38 cellular contexts compared by ENCODE assay signal in the genomic region with DNA sequence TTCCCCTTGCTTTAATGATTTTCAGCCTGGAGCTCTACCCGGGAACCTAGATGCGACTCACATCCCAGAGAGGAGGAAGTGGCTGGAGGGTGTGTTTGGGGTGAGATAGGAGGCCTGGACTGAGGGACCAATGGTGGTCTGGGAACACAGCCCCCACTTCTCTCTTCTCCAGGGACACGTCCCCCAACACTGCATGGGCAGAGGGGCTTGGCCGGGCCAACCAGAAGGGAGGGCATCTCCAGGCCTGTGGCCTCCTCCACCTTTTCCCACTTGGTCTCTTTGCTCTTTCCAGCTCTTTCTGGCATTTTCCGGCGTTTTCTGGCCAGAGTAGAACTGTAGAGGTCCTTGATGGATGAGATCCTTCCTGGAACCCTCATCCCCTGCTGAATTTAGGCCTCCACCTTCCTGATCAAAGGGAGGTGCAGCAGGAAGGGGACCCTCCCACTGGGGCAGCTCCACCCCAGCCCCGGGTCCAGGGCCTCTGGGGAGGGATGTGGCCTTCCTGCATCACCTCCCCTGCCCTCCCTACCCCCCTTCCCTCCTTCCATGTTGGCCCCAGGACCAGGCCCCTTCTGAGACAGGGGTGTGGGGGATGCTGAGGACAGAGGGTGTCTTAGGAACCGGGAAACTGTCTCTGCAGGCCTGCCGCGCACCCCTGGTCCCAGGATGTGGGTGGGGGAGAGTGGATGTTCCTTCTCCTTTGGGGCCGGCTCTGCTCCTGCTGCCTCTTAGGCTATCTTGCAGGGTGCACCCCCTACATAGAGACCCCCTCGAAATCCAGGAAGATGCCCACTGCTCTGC. TPM values are rescaled to one million over a fixed set of nuclear protein-coding genes. Genes with fewer than 3 reads are reported as not detected.
"Had no signal": no experiment of that assay in that cellular context is flagged by ENCODE, and none has a peak within 500 bp of the region (broad histone marks: within the 10 kb centered on the region; RNA-seq: fewer than 3 reads in every experiment).

No MANE protein-coding gene starts in this region.

- H3K27me3 ChIP-seq: breast epithelium, pancreas, thyroid gland, upper lobe of left lung, vagina had no signal

- H3K4me1 ChIP-seq: breast epithelium, left lung, lower lobe of right lung, pancreas, prostate gland, thyroid gland, vagina had no signal

- H3K36me3 ChIP-seq: breast epithelium, esophagus squamous epithelium, heart right ventricle, left lung, lower lobe of right lung, pancreas, prostate gland, thyroid gland, upper lobe of left lung, vagina had no signal

- DNase-seq: activated CD4-positive, alpha-beta memory T cell treated with anti-CD3 and anti-CD28 coated beads for 36 hours; activated CD4-positive, alpha-beta T cell treated with anti-CD3 and anti-CD28 coated beads, Interleukin-2, amount 10 ng/mL, durations not matched to agents 24 days and 14 days; activated CD4-positive, CD25-positive, alpha-beta regulatory T cell treated with anti-CD3 and anti-CD28 coated beads, Interleukin-2, amount 50 U/mL, for 72 hours; activated gamma-delta T cell treated with Interleukin-2 at 50 U/mL for 16 hours; activated naive CD8-positive, alpha-beta T cell treated with anti-CD3 and anti-CD28 coated beads, Interleukin-2, amount 50 U/mL, for 24 hours; activated T-cell treated with anti-CD3 and anti-CD28 coated beads, Interleukin-2, amount 50 U/mL, for 4 hours; amygdala; central memory CD4-positive, alpha-beta T cell; dermis blood vessel endothelial cell; effector CD4-positive, alpha-beta T cell; esophagus squamous epithelium; foreskin melanocyte; heart right ventricle; lower lobe of right lung; mesenchymal stem cell; retina; stimulated activated CD4-positive, alpha-beta T cell treated with anti-CD3 and anti-CD28 coated beads, Interleukin-1b, Interleukin-23, amount 100 ng/mL, for 48 hours; stimulated activated CD4-positive, alpha-beta T cell treated with anti-CD3 and anti-CD28 coated beads, Interleukin-4, amount 100 ng/mL, for 4 hours; stimulated activated CD8-positive, alpha-beta memory T cell treated with anti-CD3 and anti-CD28 coated beads, Interleukin-4, amount 100 ng/mL, for 48 hours; stimulated activated naive CD8-positive, alpha-beta T cell treated with anti-CD3 and anti-CD28 coated beads, Interleukin-15, amount 100 ng/mL, for 72 hours; T-helper 9 cell; thyroid gland had no signal

- H3K9me3 ChIP-seq: breast epithelium, esophagus squamous epithelium, heart right ventricle, left lung, lower lobe of right lung, mucosa of descending colon, pancreas, prostate gland, thyroid gland, upper lobe of left lung, vagina had no signal

- FAIRE-seq: endometrium, pancreas had no signal

- H3K4me3 ChIP-seq: breast epithelium, esophagus squamous epithelium, heart right ventricle, left lung, lower lobe of right lung, mucosa of descending colon, pancreas, prostate gland, smooth muscle cell, thyroid gland, upper lobe of left lung, vagina had no signal

- H3K4me2 ChIP-seq: smooth muscle cell had no signal

- H3K27ac ChIP-seq: breast epithelium, epithelial cell of prostate, esophagus squamous epithelium, heart right ventricle, left lung, lower lobe of right lung, pancreas, prostate gland, thyroid gland, upper lobe of left lung, vagina had no signal

- ATAC-seq: activated naive CD8-positive, alpha-beta T cell treated with anti-CD3 and anti-CD28 coated beads, Interleukin-2, amount 50 U/mL, for 24 hours; activated T-cell treated with anti-CD3 and anti-CD28 coated beads, Interleukin-2, amount 50 U/mL, for 4 hours; activated T-helper 17 cell treated with anti-CD3 and anti-CD28 coated beads, Interleukin-2, amount 50 U/mL, for 72 hours; natural killer cell treated with Interleukin-12 subunit alpha and Interleukin-12 subunit beta and Interleukin-15 and Interleukin-18, amount 100 ng/mL, for 72 hours; stimulated activated memory B cell treated with anti-CD40 and anti-IgM and Interleukin-4, amounts not matched to agents 10 μg/mL and 1 μg/mL and 100 μg/mL, for 72 hours; stimulated activated naive CD8-positive, alpha-beta T cell treated with anti-CD3 and anti-CD28 coated beads, Interleukin-15, amount 100 ng/mL, for 72 hours had no signal

RNA-seq across cellular contexts. Expression of gene MRGPRG, which starts 24.4 kb away (rescaled TPM):
- total RNA-seq: activated CD4-positive, alpha-beta memory T cell treated with anti-CD3 and anti-CD28 coated beads for 36 hours; activated CD4-positive, alpha-beta T cell treated with anti-CD3 and anti-CD28 coated beads, Interleukin-2, amount 10 ng/mL, durations not matched to agents 24 days and 14 days; activated T-cell treated with anti-CD3 and anti-CD28 coated beads, Interleukin-2, amount 50 U/mL, for 4 hours; activated T-helper 17 cell treated with anti-CD3 and anti-CD28 coated beads, Interleukin-2, amount 50 U/mL, for 72 hours; breast epithelium; dermis blood vessel endothelial cell; esophagus squamous epithelium; glomerular endothelial cell; heart right ventricle; left lung; lower lobe of right lung; mucosa of descending colon; myocyte; natural killer cell treated with Interleukin-12 subunit alpha and Interleukin-12 subunit beta and Interleukin-15 and Interleukin-18, amount 100 ng/mL, for 72 hours; pancreas; smooth muscle cell; T-helper 1 cell treated with Interleukin-12 subunit alpha and Interleukin-12 subunit beta and Interleukin-4 antibody, amounts not matched to agents 30 ng/mL and 1 ng/mL, for 36 hours; thyroid gland; upper lobe of left lung; vagina had no signal
- polyA plus RNA-seq: heart right ventricle, pancreas, smooth muscle cell had no signal

RNA-seq across cellular contexts. Expression of gene MRGPRE, which starts 38.0 kb away (rescaled TPM):
- total RNA-seq: activated CD4-positive, alpha-beta memory T cell treated with anti-CD3 and anti-CD28 coated beads for 36 hours; activated CD4-positive, alpha-beta T cell treated with anti-CD3 and anti-CD28 coated beads, Interleukin-2, amount 10 ng/mL, durations not matched to agents 24 days and 14 days; activated T-cell treated with anti-CD3 and anti-CD28 coated beads, Interleukin-2, amount 50 U/mL, for 4 hours; activated T-helper 17 cell treated with anti-CD3 and anti-CD28 coated beads, Interleukin-2, amount 50 U/mL, for 72 hours; breast epithelium; dermis blood vessel endothelial cell; glomerular endothelial cell; lower lobe of right lung; myocyte; natural killer cell treated with Interleukin-12 subunit alpha and Interleukin-12 subunit beta and Interleukin-15 and Interleukin-18, amount 100 ng/mL, for 72 hours; smooth muscle cell; T-helper 1 cell treated with Interleukin-12 subunit alpha and Interleukin-12 subunit beta and Interleukin-4 antibody, amounts not matched to agents 30 ng/mL and 1 ng/mL, for 36 hours; vagina had no signal
- polyA plus RNA-seq: heart right ventricle, smooth muscle cell had no signal
